ENCODE assay signal across 23 cellular contexts in the genomic region with DNA sequence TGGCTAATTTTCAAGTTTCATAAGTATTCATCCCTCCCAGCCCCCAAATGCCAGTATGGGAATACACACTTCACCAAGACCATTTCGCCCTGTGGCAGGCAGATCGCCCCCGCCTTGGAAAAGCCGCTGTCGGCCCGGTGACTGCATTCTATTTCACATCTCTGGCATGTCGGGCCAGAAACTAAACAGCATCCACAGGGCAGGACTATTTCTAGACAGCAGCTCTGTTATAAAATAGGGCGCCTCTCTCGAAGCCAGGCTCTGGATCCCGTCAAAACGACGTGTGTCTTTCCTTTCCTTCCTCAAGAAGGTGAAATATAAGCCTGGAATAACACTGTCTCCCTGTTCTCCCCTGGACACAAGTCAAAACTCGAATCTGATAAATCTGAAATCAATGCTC. TPM values are rescaled to one million over a fixed set of nuclear protein-coding genes. Genes with fewer than 3 reads are reported as not detected.
DNase-seq lines count a peak whose midpoint lies in the region; TF ChIP-seq lines count a peak whose summit lies in the region.
"Had no signal": no experiment of that assay in that cellular context is flagged by ENCODE, and none has a peak within 500 bp of the region (broad histone marks: within the 10 kb centered on the region; RNA-seq: fewer than 3 reads in every experiment).

No MANE protein-coding gene starts in this region.

- peak in 1 of 4 donors; percentile 4 for TF ChIP-seq EP300 in sigmoid colon (IDR thresholded peaks at IDR 0.05)

- dilution Hi-C loops in mammary epithelial cell (cut with HindIII; ENCODE audit: low sequenced_read_pairs), result no loop called here

- H3K4me3 Mint-ChIP-seq in MCF 10A (ENCODE audit: unreplicated experiment) (no peak overlapping the region), nephron progenitor cell (no peak overlapping the region)
- H3K4me3 Mint-ChIP-seq: CD14-positive monocyte; CD4-positive, alpha-beta T cell; CD8-positive, alpha-beta memory T cell had no signal

- H3K27me3 Mint-ChIP-seq in MCF 10A (ENCODE audit: insufficient read depth, unreplicated experiment), result peaks cover 61% of the 10 kb centered on the region
- peaks cover 4% of the 10 kb centered on the region for H3K27me3 Mint-ChIP-seq in nephron progenitor cell (ENCODE audit: low read depth, poor library complexity)

- in situ Hi-C loops in mammary epithelial cell (cut with MboI; ENCODE audit: low sequenced_read_pairs in 2 of 2), result no loop called here

- H3K79me2 ChIP-seq in mammary epithelial cell (ENCODE audit: insufficient read depth, low read length), result no peaks in the 10 kb centered on the region

- CTCF ChIA-PET in mammary epithelial cell (lab: Charles Lee; ENCODE audit: low non-redundant PET) (no interaction called here), MCF 10A (lab: Yijun Ruan, JAX) (no interaction called here)

- H3K27ac Mint-ChIP-seq in MCF 10A (ENCODE audit: low read depth, unreplicated experiment), result no peak overlapping the region
- H3K27ac Mint-ChIP-seq in nephron progenitor cell, result peak overlapping the region; percentile 50
- H3K27ac Mint-ChIP-seq: CD14-positive monocyte; CD4-positive, alpha-beta T cell; CD8-positive, alpha-beta memory T cell had no signal

- BruUV-seq in mammary epithelial cell (replicated peaks; lab: Mats Ljungman, UMichigan) (no TSS peak), MCF 10A (replicated peaks; lab: Mats Ljungman, UMichigan) (no TSS peak)

- no peak for DNase-seq in mammary epithelial cell
- DNase-seq in MCF 10A (ENCODE audit: unreplicated experiment), result no peak
- no peak for DNase-seq in nephron progenitor cell
- DNase-seq in sigmoid colon, result peak; percentile 59
- DNase-seq in Kasumi-1 (lab: John Stamatoyannopoulos, UW), result no peak
- DNase-seq in AG20443 (ENCODE audit: low spot score), result no peak
- DNase-seq: AML-193; BE2C; Calu3; CD4-positive, alpha-beta T cell; CD8-positive, alpha-beta memory T cell; COR-L47; DMS53; DMS79 treated with DMSO at 0.1 percent for 48 hours; GF-D8; GM23248; H7; HCEC 1CT had no signal

- no peaks in the 10 kb centered on the region for H3K4me1 ChIP-seq in mammary epithelial cell (ENCODE audit: insufficient read depth, low read length)
- peaks cover 0 to 12% (median 10%) of the 10 kb centered on the region in 4 donors for H3K4me1 ChIP-seq in sigmoid colon
- H3K4me1 ChIP-seq: BE2C; BLaER1 treated with 17β-estradiol and CSF1 and Interleukin-3, amounts not matched to agents 10 nM and 100 nM had no signal

- H4K20me1 ChIP-seq in mammary epithelial cell (ENCODE audit: insufficient read depth, low read length), result no peaks in the 10 kb centered on the region
- H4K20me1 ChIP-seq: BLaER1 treated with 17β-estradiol and CSF1 and Interleukin-3, amounts not matched to agents 10 nM and 100 nM had no signal

- no peak overlapping the region for H3K9ac ChIP-seq in mammary epithelial cell (ENCODE audit: insufficient read depth, low read length)
- H3K9ac ChIP-seq: BLaER1 treated with 17β-estradiol and CSF1 and Interleukin-3, amounts not matched to agents 10 nM and 100 nM; GM23248 had no signal

- H2AFZ ChIP-seq in mammary epithelial cell (ENCODE audit: low read depth, low read length), result peak overlapping the region; percentile 48
- H2AFZ ChIP-seq: GM23248 had no signal

- H3K27ac ChIP-seq in mammary epithelial cell (ENCODE audit: insufficient read depth, low read depth, low read length) (no peak overlapping the region), sigmoid colon (no peak overlapping the region)
- H3K27ac ChIP-seq: 22Rv1; BLaER1 treated with 17β-estradiol and CSF1 and Interleukin-3, amounts not matched to agents 10 nM and 100 nM; GM23248 had no signal

- intact Hi-C loops in mammary epithelial cell (cut with micrococcal nuclease) (no loop called here), MCF 10A (cut with micrococcal nuclease) (no loop called here), sigmoid colon (cut with DNase I) (no loop called here)

- H3K36me3 ChIP-seq in mammary epithelial cell (ENCODE audit: insufficient read depth, low read length) (no peaks in the 10 kb centered on the region), sigmoid colon (no peaks in the 10 kb centered on the region)
- H3K36me3 ChIP-seq: BE2C; BLaER1 treated with 17β-estradiol and CSF1 and Interleukin-3, amounts not matched to agents 10 nM and 100 nM had no signal

- no peak for TF ChIP-seq POLR2A in sigmoid colon (IDR thresholded peaks at IDR 0.05)

- no peak for TF ChIP-seq CTCF in mammary epithelial cell (conservative IDR thresholded peaks at IDR 0.05 in 1 of 2, IDR thresholded peaks at IDR 0.05 in 1 of 2; ENCODE audit: extremely low read depth in 1 of 2, insufficient read depth in 1 of 2, low read depth in 1 of 2, low read length in 2 of 2)
- TF ChIP-seq CTCF in MCF 10A (IDR thresholded peaks at IDR 0.05; ENCODE audit: unreplicated experiment), result no peak
- TF ChIP-seq CTCF in nephron progenitor cell (IDR thresholded peaks at IDR 0.05), result no peak
- no peak for TF ChIP-seq CTCF in sigmoid colon (IDR thresholded peaks at IDR 0.05)

- H3K9me3 ChIP-seq in mammary epithelial cell (replicated peaks; ENCODE audit: insufficient read depth, low read length) (no peaks in the 10 kb centered on the region), sigmoid colon (no peaks in the 10 kb centered on the region)
- H3K9me3 ChIP-seq: BE2C; BLaER1 treated with 17β-estradiol and CSF1 and Interleukin-3, amounts not matched to agents 10 nM and 100 nM had no signal

- WGBS in mammary epithelial cell (ENCODE audit: low coverage, missing lambda C conversion rate), result 4% methylated on average over 13 of the region's 13 CpGs
- WGBS in sigmoid colon, 2 donors, result 64 to 70% methylated on average over 13 of the region's 13 CpGs

- no peaks in the 10 kb centered on the region for H3K4me1 Mint-ChIP-seq in MCF 10A (ENCODE audit: insufficient read depth, unreplicated experiment)
- H3K4me1 Mint-ChIP-seq in nephron progenitor cell, result peaks cover 25% of the 10 kb centered on the region
- H3K4me1 Mint-ChIP-seq: CD14-positive monocyte; CD8-positive, alpha-beta memory T cell had no signal

- H3K36me3 Mint-ChIP-seq in MCF 10A (ENCODE audit: insufficient read depth, unreplicated experiment) (no peaks in the 10 kb centered on the region), nephron progenitor cell (ENCODE audit: low read depth) (no peaks in the 10 kb centered on the region)
- H3K36me3 Mint-ChIP-seq: CD14-positive monocyte; CD8-positive, alpha-beta memory T cell had no signal

- H3K27me3 ChIP-seq in mammary epithelial cell (ENCODE audit: insufficient read depth, low read length) (peaks cover 13% of the 10 kb centered on the region), sigmoid colon (no peaks in the 10 kb centered on the region)
- H3K27me3 ChIP-seq: BLaER1 treated with 17β-estradiol and CSF1 and Interleukin-3, amounts not matched to agents 10 nM and 100 nM had no signal

- no peak overlapping the region for H3K4me2 ChIP-seq in mammary epithelial cell (ENCODE audit: insufficient read depth, low read depth, low read length)
- H3K4me2 ChIP-seq: BLaER1 treated with 17β-estradiol and CSF1 and Interleukin-3, amounts not matched to agents 10 nM and 100 nM had no signal

- H3K4me3 ChIP-seq in mammary epithelial cell (replicated peaks in 1 of 3; ENCODE audit: insufficient read depth in 1 of 3, low read depth in 2 of 3, low read length in 3 of 3) (no peak overlapping the region), sigmoid colon (no peak overlapping the region)
- H3K4me3 ChIP-seq: BLaER1 treated with 17β-estradiol and CSF1 and Interleukin-3, amounts not matched to agents 10 nM and 100 nM; GM23248 had no signal

- H3K9me3 Mint-ChIP-seq in MCF 10A (ENCODE audit: unreplicated experiment) (no peaks in the 10 kb centered on the region), nephron progenitor cell (no peaks in the 10 kb centered on the region)
- H3K9me3 Mint-ChIP-seq: CD14-positive monocyte; CD4-positive, alpha-beta T cell; CD8-positive, alpha-beta memory T cell had no signal

- POLR2A ChIA-PET in MCF 10A (lab: Yijun Ruan, JAX), result no interaction called here

RNA-seq across cellular contexts. Expression of a gene that starts 56.8 kb away (rescaled TPM):
- total RNA-seq in mammary epithelial cell (under 1 TPM in 1 of 2 donors, not detected in 1; 0.17 TPM), MCF 10A (2022) (not detected in 2 replicates), sigmoid colon (1 to 10 TPM in 2 of 4 donors, under 1 TPM in 2; 0.33 to 7.5 (median 0.74) TPM)
- polyA plus RNA-seq in mammary epithelial cell (0.05 TPM), sigmoid colon (under 1 TPM in 1 of 3 donors, not detected in 2; 0.07 TPM)
- polyA minus RNA-seq in mammary epithelial cell, result not detected
- total RNA-seq: Calu3; CD4-positive, alpha-beta T cell; CD8-positive, alpha-beta memory T cell; G401 had no signal
- polyA plus RNA-seq: AG04450, CD14-positive monocyte had no signal
